In genomic region chr19:51195316-51195586, GRCh38 we compare ENCODE assay signal across 2 cellular contexts.
A peak's percentile ranks its signal among the peaks of the same experiment; 100 is the strongest.
TF ChIP-seq lines count a peak whose summit lies in the region.

No MANE protein-coding gene starts in this region.

TF ChIP-seq in HCT116, 20 proteins besides CTCF, POLR2A, EP300 and RAD21:
- TF ChIP-seq, protein P1, sequence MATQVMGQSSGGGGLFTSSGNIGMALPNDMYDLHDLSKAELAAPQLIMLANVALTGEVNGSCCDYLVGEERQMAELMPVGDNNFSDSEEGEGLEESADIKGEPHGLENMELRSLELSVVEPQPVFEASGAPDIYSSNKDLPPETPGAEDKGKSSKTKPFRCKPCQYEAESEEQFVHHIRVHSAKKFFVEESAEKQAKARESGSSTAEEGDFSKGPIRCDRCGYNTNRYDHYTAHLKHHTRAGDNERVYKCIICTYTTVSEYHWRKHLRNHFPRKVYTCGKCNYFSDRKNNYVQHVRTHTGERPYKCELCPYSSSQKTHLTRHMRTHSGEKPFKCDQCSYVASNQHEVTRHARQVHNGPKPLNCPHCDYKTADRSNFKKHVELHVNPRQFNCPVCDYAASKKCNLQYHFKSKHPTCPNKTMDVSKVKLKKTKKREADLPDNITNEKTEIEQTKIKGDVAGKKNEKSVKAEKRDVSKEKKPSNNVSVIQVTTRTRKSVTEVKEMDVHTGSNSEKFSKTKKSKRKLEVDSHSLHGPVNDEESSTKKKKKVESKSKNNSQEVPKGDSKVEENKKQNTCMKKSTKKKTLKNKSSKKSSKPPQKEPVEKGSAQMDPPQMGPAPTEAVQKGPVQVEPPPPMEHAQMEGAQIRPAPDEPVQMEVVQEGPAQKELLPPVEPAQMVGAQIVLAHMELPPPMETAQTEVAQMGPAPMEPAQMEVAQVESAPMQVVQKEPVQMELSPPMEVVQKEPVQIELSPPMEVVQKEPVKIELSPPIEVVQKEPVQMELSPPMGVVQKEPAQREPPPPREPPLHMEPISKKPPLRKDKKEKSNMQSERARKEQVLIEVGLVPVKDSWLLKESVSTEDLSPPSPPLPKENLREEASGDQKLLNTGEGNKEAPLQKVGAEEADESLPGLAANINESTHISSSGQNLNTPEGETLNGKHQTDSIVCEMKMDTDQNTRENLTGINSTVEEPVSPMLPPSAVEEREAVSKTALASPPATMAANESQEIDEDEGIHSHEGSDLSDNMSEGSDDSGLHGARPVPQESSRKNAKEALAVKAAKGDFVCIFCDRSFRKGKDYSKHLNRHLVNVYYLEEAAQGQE (IDR thresholded peaks at IDR 0.05; ENCODE audit: low read depth), result no peak
- TF ChIP-seq SP1 (IDR thresholded peaks at IDR 0.05; ENCODE audit: low read depth), result no peak
- TF ChIP-seq ELF1 (IDR thresholded peaks at IDR 0.05; ENCODE audit: borderline replicate concordance, low read depth), result no peak

TF ChIP-seq in K562, 482 proteins besides CTCF, POLR2A, EP300 and RAD21:
- TF ChIP-seq TGIF2 (CRISPR knock-in tag; IDR thresholded peaks at IDR 0.05), result no peak
- 0 out of 2 replicates have a peak, but pooled peaks have one; percentile 8 for TF ChIP-seq CREM (IDR thresholded peaks at IDR 0.05; ENCODE audit: low read depth)
- TF ChIP-seq U2AF1 (optimal IDR thresholded peaks at IDR 0.05; ENCODE audit: low read depth, low read length), result no peak
- TF ChIP-seq STAG1 (CRISPR knock-in tag; IDR thresholded peaks at IDR 0.05; ENCODE audit: borderline replicate concordance), result no peak
- TF ChIP-seq HSF4 (CRISPR knock-in tag; IDR thresholded peaks at IDR 0.05; ENCODE audit: borderline replicate concordance), result no peak
- TF ChIP-seq ZNF184 (CRISPR knock-in tag; IDR thresholded peaks at IDR 0.05), result no peak
- TF ChIP-seq SRSF7 (optimal IDR thresholded peaks at IDR 0.05; ENCODE audit: low read depth, low read length), result no peak
